8 cellular contexts compared by ENCODE assay signal in genomic region chr2:164697688-164698290, GRCh38.
DNase-seq lines count a peak whose midpoint lies in the region; ATAC-seq, FAIRE-seq and TF ChIP-seq lines count a peak whose summit lies in the region.

No MANE protein-coding gene starts in this region.

- H3K27ac ChIP-seq in spleen, result no peak overlapping the region

- H3K4me1 ChIP-seq in spleen, result no peaks in the 10 kb centered on the region

- H3K4me1 Mint-ChIP-seq in effector memory CD8-positive, alpha-beta T cell (ENCODE audit: low read depth in 2 of 2), result no peaks in the 10 kb centered on the region

- DNase-seq in NCI-H510A treated with DMSO at 0.1 percent for 48 hours (lab: John Stamatoyannopoulos, UW) (peak; percentile 8), NCI-H510A (lab: John Stamatoyannopoulos, UW) (no peak), NCI-H2227 (lab: John Stamatoyannopoulos, UW; ENCODE audit: unreplicated experiment) (peak; percentile 49), spleen (no peak)
- DNase-seq in effector memory CD8-positive, alpha-beta T cell, result no peak
- DNase-seq in activated CD4-positive, CD25-positive, alpha-beta regulatory T cell treated with anti-CD3 and anti-CD28 coated beads, Interleukin-2, amount 50 U/mL, for 72 hours, result no peak
- no peak for DNase-seq in stimulated activated naive CD4-positive, alpha-beta T cell treated with Interleukin-2 at 50 U/mL for 16 hours (lab: John Stamatoyannopoulos, UW)

- no peaks in the 10 kb centered on the region for H3K9me3 Mint-ChIP-seq in effector memory CD8-positive, alpha-beta T cell

- intact Hi-C loops in spleen (cut with DNase I; ENCODE audit: low total_unique reads), result no loop called here

- no peak for TF ChIP-seq POLR2A in spleen (IDR thresholded peaks at IDR 0.05)

- TF ChIP-seq CTCF in spleen (IDR thresholded peaks at IDR 0.05 in 8 of 11, conservative IDR thresholded peaks at IDR 0.05 in 3 of 11), result peak in 6 of 11 experiments; percentile 16 to 39 (median 34)

- no peak overlapping the region for H3K4me3 ChIP-seq in spleen

- no peak overlapping the region for H3K4me3 Mint-ChIP-seq in effector memory CD8-positive, alpha-beta T cell

- no peaks in the 10 kb centered on the region for H3K9me3 ChIP-seq in spleen

- H3K36me3 ChIP-seq in spleen, result peaks cover 0 to 63% (median 2%) of the 10 kb centered on the region in 6 donors

- no peaks in the 10 kb centered on the region for H3K27me3 Mint-ChIP-seq in effector memory CD8-positive, alpha-beta T cell

- H3K27ac Mint-ChIP-seq in effector memory CD8-positive, alpha-beta T cell, result no peak overlapping the region

- H3K27me3 ChIP-seq in spleen (replicated peaks in 1 of 7), result no peaks in the 10 kb centered on the region

- ATAC-seq in effector memory CD8-positive, alpha-beta T cell (replicated peaks), result no peak

- H3K36me3 Mint-ChIP-seq in effector memory CD8-positive, alpha-beta T cell (ENCODE audit: insufficient read depth), result no peaks in the 10 kb centered on the region

- 68 to 80% (median 71%) methylated on average over 2 of the region's 2 CpGs for WGBS in spleen, 5 donors

- FAIRE-seq in endometrium (lab: Jason Lieb, UNC), result peak; percentile 45

Comparison
In these comparisons a context has a peak if more than half of its experiments do, and no peak if none do; other contexts are left out.
1. DNase-seq: peak in NCI-H510A treated with DMSO at 0.1 percent for 48 hours (single experiment) and NCI-H2227 (single experiment); none in NCI-H510A (single experiment), spleen (single experiment), effector memory CD8-positive, alpha-beta T cell (0 of 3), activated CD4-positive, CD25-positive, alpha-beta regulatory T cell treated with anti-CD3 and anti-CD28 coated beads, Interleukin-2, amount 50 U/mL, for 72 hours (single experiment) and stimulated activated naive CD4-positive, alpha-beta T cell treated with Interleukin-2 at 50 U/mL for 16 hours (single experiment).